Comparison of ENCODE assay signal across 8 cellular contexts in genomic region chr6:34196116-34196832, GRCh38. TPM values are rescaled to one million over a fixed set of nuclear protein-coding genes. Genes with fewer than 3 reads are reported as not detected.
A peak's percentile ranks its signal among the peaks of the same experiment; 100 is the strongest.
DNase-seq lines count a peak whose midpoint lies in the region; ATAC-seq and TF ChIP-seq lines count a peak whose summit lies in the region.

No MANE protein-coding gene starts in this region.

- H2AFZ ChIP-seq in trophoblast cell (ENCODE audit: insufficient read depth, low read length, poor library complexity), result peak overlapping the region; percentile 21

- H3K36me3 ChIP-seq in trophoblast cell (ENCODE audit: control insufficient read depth in 1 of 2, insufficient read depth in 2 of 2, low read length in 2 of 2) (no peaks in the 10 kb centered on the region), thymus (ENCODE audit: control insufficient read depth, insufficient read depth) (no peaks in the 10 kb centered on the region)

- H2BK120ac ChIP-seq in trophoblast cell (ENCODE audit: insufficient read depth, low read length, poor library complexity), result no peak overlapping the region

- H3K79me2 ChIP-seq in trophoblast cell (ENCODE audit: control insufficient read depth, insufficient read depth, low read length, poor library complexity), result no peaks in the 10 kb centered on the region

- no peaks in the 10 kb centered on the region for H3K9me3 Mint-ChIP-seq in IgD-negative memory B cell

- no CpG with 5 or more reads among the region's 54 CpGs for WGBS in trophoblast cell (ENCODE audit: extremely low coverage, insufficient coverage, insufficient read length)
- WGBS in thymus, result 10% methylated on average over 54 of the region's 54 CpGs

- no peak overlapping the region for H4K12ac ChIP-seq in trophoblast cell (ENCODE audit: low read depth, low read length)

- H3K4me1 ChIP-seq in trophoblast cell (ENCODE audit: control insufficient read depth in 1 of 2, insufficient read depth in 2 of 2, low read length in 2 of 2) (peaks cover 0 to 3% of the 10 kb centered on the region in 2 experiments), thymus (ENCODE audit: control insufficient read depth, insufficient read depth, low read length) (no peaks in the 10 kb centered on the region)

- peak; percentile 81 for TF ChIP-seq CTCF in AG09309 (IDR thresholded peaks at IDR 0.05; ENCODE audit: control insufficient read depth, insufficient read depth, low read depth, low read length, missing control alignments)

- peak overlapping the region; percentile 74 to 91 (median 86) for H3K4me3 Mint-ChIP-seq in IgD-negative memory B cell

- H4K91ac ChIP-seq in trophoblast cell (ENCODE audit: low read depth, low read length), result no peak overlapping the region

- H3K36me3 Mint-ChIP-seq in IgD-negative memory B cell, result no peaks in the 10 kb centered on the region

- no peak overlapping the region for H3K23ac ChIP-seq in trophoblast cell (ENCODE audit: low read length)

- H3K4ac ChIP-seq in trophoblast cell (ENCODE audit: low read depth, low read length), result no peak overlapping the region

- DNase-seq in AG09309 (ENCODE audit: low read depth) (peak; percentile 11), head of caudate nucleus (peak; percentile 71 to 96 (median 91)), trophoblast cell (peak; percentile 63 to 88)
- peak; percentile 91 for DNase-seq in activated naive CD4-positive, alpha-beta T cell treated with anti-CD3 and anti-CD28 coated beads, Interleukin-2, amount 50 U/mL, for 16 hours

- no peak overlapping the region for H3K27ac Mint-ChIP-seq in IgD-negative memory B cell

- H2BK12ac ChIP-seq in trophoblast cell (ENCODE audit: low read length), result no peak overlapping the region

- H2AK5ac ChIP-seq in trophoblast cell (ENCODE audit: low read length), result no peak overlapping the region

- no peaks in the 10 kb centered on the region for H3K27me3 ChIP-seq in trophoblast cell (ENCODE audit: insufficient read depth, low read length)
- no peaks in the 10 kb centered on the region for H3K27me3 ChIP-seq in thymus (ENCODE audit: control insufficient read depth, insufficient read depth)

- H3K79me1 ChIP-seq in trophoblast cell (ENCODE audit: low read length), result no peaks in the 10 kb centered on the region

- no peak overlapping the region for H4K8ac ChIP-seq in trophoblast cell (ENCODE audit: low read depth, low read length)

- H3K9me3 ChIP-seq in trophoblast cell (ENCODE audit: insufficient read depth, low read depth, low read length) (no peaks in the 10 kb centered on the region), thymus (ENCODE audit: control insufficient read depth) (no peaks in the 10 kb centered on the region)

- no peaks in the 10 kb centered on the region for H3K27me3 Mint-ChIP-seq in IgD-negative memory B cell

- ATAC-seq in SK-N-SH treated with all-trans-retinoic acid at 6 μM for 48 hours, result peak; percentile 99

- peaks cover 2 to 7% (median 6%) of the 10 kb centered on the region in 3 donors for H3K4me1 Mint-ChIP-seq in IgD-negative memory B cell

- no peak overlapping the region for H2BK5ac ChIP-seq in trophoblast cell (ENCODE audit: low read depth, low read length, poor library complexity)

- H3K4me3 ChIP-seq in AG09309 (ENCODE audit: control insufficient read depth, low read depth, low read length) (peak overlapping the region; percentile 50), trophoblast cell (ENCODE audit: low read depth, low read length) (no peak overlapping the region), thymus (ENCODE audit: low read length) (peak overlapping the region; percentile 61)

- peak; percentile 18 for TF ChIP-seq POLR2A in GM18526 (IDR thresholded peaks at IDR 0.05; ENCODE audit: extremely low read depth, insufficient read length)

- no peak overlapping the region for H3K9ac ChIP-seq in trophoblast cell (ENCODE audit: low read length)

- no peak overlapping the region for H3K14ac ChIP-seq in trophoblast cell (ENCODE audit: low read length)

- no peak overlapping the region for H3K18ac ChIP-seq in trophoblast cell (ENCODE audit: low read length)

- H3K4me2 ChIP-seq in trophoblast cell (ENCODE audit: low read length), result peak overlapping the region; percentile 76

- intact Hi-C loops in head of caudate nucleus (cut with DNase I), result loop anchor here (10.0 kb wide), 1 partner anchor 219 kb away; no protein-coding TSS in a partner anchor

- H3K27ac ChIP-seq in trophoblast cell (ENCODE audit: low read depth, low read length), result no peak overlapping the region
- H3K27ac ChIP-seq in thymus (ENCODE audit: low read depth), result no peak overlapping the region

TF ChIP-seq in SK-N-SH treated with all-trans-retinoic acid at 6 μM for 48 hours, 23 proteins besides CTCF, POLR2A, EP300 and RAD21:
- TF ChIP-seq, protein P1, sequence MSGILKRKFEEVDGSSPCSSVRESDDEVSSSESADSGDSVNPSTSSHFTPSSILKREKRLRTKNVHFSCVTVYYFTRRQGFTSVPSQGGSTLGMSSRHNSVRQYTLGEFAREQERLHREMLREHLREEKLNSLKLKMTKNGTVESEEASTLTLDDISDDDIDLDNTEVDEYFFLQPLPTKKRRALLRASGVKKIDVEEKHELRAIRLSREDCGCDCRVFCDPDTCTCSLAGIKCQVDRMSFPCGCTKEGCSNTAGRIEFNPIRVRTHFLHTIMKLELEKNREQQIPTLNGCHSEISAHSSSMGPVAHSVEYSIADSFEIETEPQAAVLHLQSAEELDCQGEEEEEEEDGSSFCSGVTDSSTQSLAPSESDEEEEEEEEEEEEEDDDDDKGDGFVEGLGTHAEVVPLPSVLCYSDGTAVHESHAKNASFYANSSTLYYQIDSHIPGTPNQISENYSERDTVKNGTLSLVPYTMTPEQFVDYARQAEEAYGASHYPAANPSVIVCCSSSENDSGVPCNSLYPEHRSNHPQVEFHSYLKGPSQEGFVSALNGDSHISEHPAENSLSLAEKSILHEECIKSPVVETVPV (CRISPR knock-in tag; IDR thresholded peaks at IDR 0.05), result no peak
- TF ChIP-seq, protein P2, sequence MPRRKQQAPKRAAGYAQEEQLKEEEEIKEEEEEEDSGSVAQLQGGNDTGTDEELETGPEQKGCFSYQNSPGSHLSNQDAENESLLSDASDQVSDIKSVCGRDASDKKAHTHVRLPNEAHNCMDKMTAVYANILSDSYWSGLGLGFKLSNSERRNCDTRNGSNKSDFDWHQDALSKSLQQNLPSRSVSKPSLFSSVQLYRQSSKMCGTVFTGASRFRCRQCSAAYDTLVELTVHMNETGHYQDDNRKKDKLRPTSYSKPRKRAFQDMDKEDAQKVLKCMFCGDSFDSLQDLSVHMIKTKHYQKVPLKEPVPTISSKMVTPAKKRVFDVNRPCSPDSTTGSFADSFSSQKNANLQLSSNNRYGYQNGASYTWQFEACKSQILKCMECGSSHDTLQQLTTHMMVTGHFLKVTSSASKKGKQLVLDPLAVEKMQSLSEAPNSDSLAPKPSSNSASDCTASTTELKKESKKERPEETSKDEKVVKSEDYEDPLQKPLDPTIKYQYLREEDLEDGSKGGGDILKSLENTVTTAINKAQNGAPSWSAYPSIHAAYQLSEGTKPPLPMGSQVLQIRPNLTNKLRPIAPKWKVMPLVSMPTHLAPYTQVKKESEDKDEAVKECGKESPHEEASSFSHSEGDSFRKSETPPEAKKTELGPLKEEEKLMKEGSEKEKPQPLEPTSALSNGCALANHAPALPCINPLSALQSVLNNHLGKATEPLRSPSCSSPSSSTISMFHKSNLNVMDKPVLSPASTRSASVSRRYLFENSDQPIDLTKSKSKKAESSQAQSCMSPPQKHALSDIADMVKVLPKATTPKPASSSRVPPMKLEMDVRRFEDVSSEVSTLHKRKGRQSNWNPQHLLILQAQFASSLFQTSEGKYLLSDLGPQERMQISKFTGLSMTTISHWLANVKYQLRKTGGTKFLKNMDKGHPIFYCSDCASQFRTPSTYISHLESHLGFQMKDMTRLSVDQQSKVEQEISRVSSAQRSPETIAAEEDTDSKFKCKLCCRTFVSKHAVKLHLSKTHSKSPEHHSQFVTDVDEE (CRISPR knock-in tag; IDR thresholded peaks at IDR 0.05), result peak; percentile 55; the same call in 1 of the 2 replicates
- TF ChIP-seq ZFP3 (CRISPR knock-in tag; IDR thresholded peaks at IDR 0.05), result no peak

RNA-seq across cellular contexts. Expression of gene HMGA1, which starts 40.4 kb away (rescaled TPM):
- 68.3 TPM for polyA plus RNA-seq in IgD-negative memory B cell
- polyA plus RNA-seq in trophoblast cell (2013), result 615 and 629 TPM in 2 replicates
- 55.5 TPM for polyA plus RNA-seq in thymus

RNA-seq across cellular contexts. Expression of gene GRM4, which starts 50.4 kb away (rescaled TPM):
- polyA plus RNA-seq in IgD-negative memory B cell (not detected), thymus (0.27 TPM)
- 0.04 and 0.07 TPM in 2 replicates for polyA plus RNA-seq in trophoblast cell (2013)

RNA-seq across cellular contexts. Expression of gene SMIM29, which starts 52.5 kb away (rescaled TPM):
- polyA plus RNA-seq in IgD-negative memory B cell (66.2 TPM), thymus (43.3 TPM)
- polyA plus RNA-seq in trophoblast cell (2013), result 10.3 and 11.5 TPM in 2 replicates

Comparison
In these comparisons a context has a peak if more than half of its experiments do, and no peak if none do; other contexts are left out.
1. DNase-seq: peak in every context shown above with its lines; median percentile 91 in activated naive CD4-positive, alpha-beta T cell treated with anti-CD3 and anti-CD28 coated beads, Interleukin-2, amount 50 U/mL, for 16 hours; 91 in head of caudate nucleus; 76 in trophoblast cell; 11 in AG09309.